Comparison of ENCODE assay signal across 8 cellular contexts in the genomic region with DNA sequence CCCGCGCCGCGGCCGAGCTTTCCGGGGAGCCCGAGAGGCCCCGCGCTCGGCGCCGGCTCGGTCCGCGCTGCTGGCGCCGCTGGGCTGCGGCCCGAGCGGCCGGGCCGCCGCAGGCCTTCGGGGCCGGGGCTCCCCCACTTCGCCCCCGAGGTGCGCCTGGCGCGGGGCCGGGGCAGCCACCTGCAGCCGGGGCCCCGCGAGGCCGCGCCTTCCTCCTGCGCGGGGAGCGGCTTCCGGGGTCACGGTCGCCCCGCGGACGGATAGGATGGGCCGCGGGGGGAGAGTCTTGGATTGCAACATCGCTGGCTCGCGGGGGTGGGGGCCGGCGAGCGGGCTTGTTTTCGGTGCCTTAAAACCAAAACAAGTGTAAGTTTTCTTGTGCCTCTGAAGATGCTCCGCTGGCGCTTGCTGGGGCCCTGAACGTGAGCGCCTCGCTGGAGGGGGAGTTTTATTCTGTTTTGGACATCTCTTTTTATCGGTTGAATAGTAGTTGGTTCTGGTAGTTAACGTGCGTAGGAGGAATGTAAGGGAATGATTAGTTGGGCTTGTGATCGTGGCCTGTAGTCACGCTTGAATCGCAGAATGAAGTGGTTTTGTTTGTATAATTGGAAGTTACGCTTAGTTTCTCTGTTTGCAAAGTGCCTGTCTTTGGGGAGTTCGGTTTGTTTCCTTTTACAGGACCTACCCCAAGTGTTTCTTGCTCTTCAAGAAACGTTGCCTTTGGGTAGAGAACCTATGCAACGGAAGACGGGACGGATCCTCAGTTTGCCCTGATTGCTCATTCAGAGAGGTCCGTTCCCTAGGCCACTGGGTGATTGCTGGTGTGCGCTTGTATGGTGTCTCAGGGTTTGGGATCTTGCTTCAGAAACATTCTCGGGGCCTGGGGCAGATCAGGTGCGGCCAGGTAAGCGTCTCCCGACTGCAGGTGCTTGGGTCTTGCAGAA. TPM values are rescaled to one million over a fixed set of nuclear protein-coding genes. Genes with fewer than 3 reads are reported as not detected.
A peak's percentile ranks its signal among the peaks of the same experiment; 100 is the strongest.
DNase-seq lines count a peak whose midpoint lies in the region; TF ChIP-seq lines count a peak whose summit lies in the region.

No MANE protein-coding gene starts in this region.

- peak; percentile 53 for DNase-seq in COLO668 (lab: John Stamatoyannopoulos, UW; ENCODE audit: unreplicated experiment)
- DNase-seq in HFF-Myc (ENCODE audit: extremely low read depth, low read depth), result no peak
- peak; percentile 49 for DNase-seq in activated effector memory CD4-positive, alpha-beta T cell treated with Interleukin-2 at 50 U/mL for 16 hours
- peak; percentile 51 for DNase-seq in germinal center (ENCODE audit: low spot score)
- no peak for DNase-seq in progenitor cell of endocrine pancreas (ENCODE audit: low spot score, unreplicated experiment)
- DNase-seq in cerebellar cortex (ENCODE audit: low spot score), result no peak
- no peak for DNase-seq in NCI-H524 treated with DMSO at 0.1 percent for 48 hours (lab: John Stamatoyannopoulos, UW)

- peaks cover 35% of the 10 kb centered on the region for H3K36me3 ChIP-seq in OCI-LY3 (replicated peaks; ENCODE audit: low read depth, low read length)

- H3K27me3 Mint-ChIP-seq in progenitor cell of endocrine pancreas, result no peaks in the 10 kb centered on the region

- H3K79me2 ChIP-seq in OCI-LY3 (ENCODE audit: low read length), result peaks cover 60% of the 10 kb centered on the region

- H3K9me3 Mint-ChIP-seq in progenitor cell of endocrine pancreas (ENCODE audit: low read depth), result no peaks in the 10 kb centered on the region

- peaks cover 3% of the 10 kb centered on the region for H3K36me3 Mint-ChIP-seq in progenitor cell of endocrine pancreas (ENCODE audit: insufficient read depth)

- peaks cover 15% of the 10 kb centered on the region for H3K4me1 ChIP-seq in OCI-LY3 (ENCODE audit: low read length)

- peak overlapping the region; percentile 91 for H3K9ac ChIP-seq in OCI-LY3 (ENCODE audit: low read length)

- peak overlapping the region; percentile 100 for H3K4me3 Mint-ChIP-seq in progenitor cell of endocrine pancreas (ENCODE audit: low read depth)

- TF ChIP-seq CTCF in HFF-Myc (IDR thresholded peaks at IDR 0.05; ENCODE audit: low read depth, low read length, missing control alignments), result no peak
- no peak for TF ChIP-seq CTCF in OCI-LY3 (IDR thresholded peaks at IDR 0.05; ENCODE audit: low read depth, low read length)
- no peak for TF ChIP-seq CTCF in progenitor cell of endocrine pancreas (IDR thresholded peaks at IDR 0.05; ENCODE audit: unreplicated experiment)

- peak overlapping the region; percentile 99 for H3K27ac Mint-ChIP-seq in progenitor cell of endocrine pancreas

- no peaks in the 10 kb centered on the region for H3K9me3 ChIP-seq in OCI-LY3 (ENCODE audit: insufficient read depth, low read length)

- H3K4me1 Mint-ChIP-seq in progenitor cell of endocrine pancreas (ENCODE audit: low read depth), result peaks cover 19% of the 10 kb centered on the region

- no peak overlapping the region for H2AFZ ChIP-seq in OCI-LY3 (ENCODE audit: low read depth, low read length)

- H3K4me2 ChIP-seq in OCI-LY3 (ENCODE audit: low read length), result peak overlapping the region; percentile 98

- no peaks in the 10 kb centered on the region for H3K27me3 ChIP-seq in OCI-LY3 (ENCODE audit: low read depth, low read length)

- peaks cover 52% of the 10 kb centered on the region for H4K20me1 ChIP-seq in OCI-LY3 (ENCODE audit: insufficient read depth, low read length)

- H3K27ac ChIP-seq in OCI-LY3 (ENCODE audit: low read length), result peak overlapping the region; percentile 58

- H3K4me3 ChIP-seq in HFF-Myc (replicated peaks; ENCODE audit: low read depth, low read length) (peak overlapping the region; percentile 75), OCI-LY3 (ENCODE audit: low read length) (peak overlapping the region; percentile 91)

RNA-seq across cellular contexts. Expression of gene UBE2I, which starts 0.7 kb away (rescaled TPM):
- 211 and 212 TPM in 2 replicates for total RNA-seq in progenitor cell of endocrine pancreas

RNA-seq across cellular contexts. Expression of gene BAIAP3, which starts 23.3 kb away (rescaled TPM):
- total RNA-seq in progenitor cell of endocrine pancreas, result 17.5 and 18.2 TPM in 2 replicates

RNA-seq across cellular contexts. Expression of gene TSR3, which starts 41.5 kb away (rescaled TPM):
- 52.6 and 56.8 TPM in 2 replicates for total RNA-seq in progenitor cell of endocrine pancreas

RNA-seq across cellular contexts. Expression of gene GNPTG, which starts 41.6 kb away (rescaled TPM):
- 49.7 and 51.7 TPM in 2 replicates for total RNA-seq in progenitor cell of endocrine pancreas

RNA-seq across cellular contexts. Expression of gene TPSD1, which starts 54.3 kb away (rescaled TPM):
- not detected in 2 replicates for total RNA-seq in progenitor cell of endocrine pancreas

Comparison
In these comparisons a context has a peak if more than half of its experiments do, and no peak if none do; other contexts are left out.
1. DNase-seq: peak in COLO668 (single experiment), activated effector memory CD4-positive, alpha-beta T cell treated with Interleukin-2 at 50 U/mL for 16 hours (single experiment) and germinal center (single experiment); none in HFF-Myc (single experiment), progenitor cell of endocrine pancreas (single experiment), cerebellar cortex (single experiment) and NCI-H524 treated with DMSO at 0.1 percent for 48 hours (single experiment).